Comparison of ENCODE assay signal across 30 cellular contexts in the genomic region with DNA sequence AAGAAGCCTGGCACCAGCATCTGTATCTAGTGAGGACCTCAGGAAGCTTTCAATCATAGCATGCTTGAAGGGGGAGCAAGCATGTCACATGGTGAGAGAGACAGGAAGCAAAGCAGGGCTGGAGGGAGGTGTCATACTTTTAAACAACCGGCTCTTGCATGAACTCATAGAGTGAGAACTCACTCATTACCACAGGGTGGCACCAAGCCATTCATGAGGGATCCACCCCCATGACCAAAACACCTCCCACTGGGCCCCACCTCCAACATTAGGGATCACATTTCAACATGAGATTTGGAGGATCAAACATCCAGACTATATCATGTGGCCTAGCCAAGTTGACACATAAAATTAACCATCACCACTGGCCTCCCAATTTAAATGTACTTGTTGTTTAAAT.
A peak's percentile ranks its signal among the peaks of the same experiment; 100 is the strongest.
DNase-seq lines count a peak whose midpoint lies in the region; ATAC-seq and TF ChIP-seq lines count a peak whose summit lies in the region.
"Had no signal": no experiment of that assay in that cellular context is flagged by ENCODE, and none has a peak within 500 bp of the region (broad histone marks: within the 10 kb centered on the region; RNA-seq: fewer than 3 reads in every experiment).

No MANE protein-coding gene starts in this region.

- no peaks in the 10 kb centered on the region for H3K36me3 Mint-ChIP-seq in MCF 10A (ENCODE audit: insufficient read depth, unreplicated experiment)
- H3K36me3 Mint-ChIP-seq: activated naive CD4-positive, alpha-beta T cell treated with anti-CD3 and anti-CD28 coated beads, Interleukin-2, amount 50 U/mL, for 24 hours; CD4-positive, CD25-positive, alpha-beta regulatory T cell had no signal

- H3K4me3 Mint-ChIP-seq in MCF 10A (ENCODE audit: unreplicated experiment): no peak overlapping the region
- H3K4me3 Mint-ChIP-seq: activated naive CD4-positive, alpha-beta T cell treated with anti-CD3 and anti-CD28 coated beads, Interleukin-2, amount 50 U/mL, for 24 hours; CD4-positive, CD25-positive, alpha-beta regulatory T cell; stimulated activated naive CD8-positive, alpha-beta T cell treated with anti-CD3 and anti-CD28 coated beads, Interleukin-15, amount 100 ng/mL, for 72 hours; T-helper 2 cell treated with Interferon-gamma antibody and Interleukin-4, amounts not matched to agents 5 μg/mL and 100 μg/mL, for 36 hours had no signal

- no peaks in the 10 kb centered on the region for H3K4me1 ChIP-seq in breast epithelium
- no peaks in the 10 kb centered on the region for H3K4me1 ChIP-seq in mesendoderm (ENCODE audit: control insufficient read depth, low read depth, low read length)
- no peaks in the 10 kb centered on the region for H3K4me1 ChIP-seq in BE2C
- H3K4me1 ChIP-seq: thyroid gland had no signal

- H3K18ac ChIP-seq in mesendoderm (ENCODE audit: low read length): no peak overlapping the region

- no peak overlapping the region for H2BK5ac ChIP-seq in mesendoderm (ENCODE audit: low read length)

- H3K36me3 ChIP-seq in breast epithelium (no peaks in the 10 kb centered on the region), mesendoderm (ENCODE audit: control insufficient read depth, insufficient read depth, low read length) (no peaks in the 10 kb centered on the region), BE2C (no peaks in the 10 kb centered on the region)
- H3K36me3 ChIP-seq: ovary, thyroid gland had no signal

- H3K27me3 Mint-ChIP-seq in MCF 10A (ENCODE audit: insufficient read depth, unreplicated experiment): peaks cover 21% of the 10 kb centered on the region

- no peak overlapping the region for H3K27ac ChIP-seq in breast epithelium
- H3K27ac ChIP-seq in mesendoderm (ENCODE audit: low read depth, low read length): no peak overlapping the region
- H3K27ac ChIP-seq: 22Rv1, ovary, skin epidermis, thyroid gland, VCaP had no signal

- no peaks in the 10 kb centered on the region for H3K79me2 ChIP-seq in mesendoderm (ENCODE audit: control insufficient read depth, insufficient read depth, low read length)

- H3K23ac ChIP-seq in mesendoderm (ENCODE audit: low read length): no peak overlapping the region

- intact Hi-C loops in MCF 10A (cut with micrococcal nuclease): no loop called here
- intact Hi-C loops in breast epithelium (cut with DNase I; ENCODE audit: low total_unique reads): no loop called here

- no peaks in the 10 kb centered on the region for H3K9me3 ChIP-seq in breast epithelium
- no peaks in the 10 kb centered on the region for H3K9me3 ChIP-seq in BE2C
- H3K9me3 ChIP-seq: ovary, thyroid gland had no signal

- peak; percentile 2 for DNase-seq in DMS 273 (lab: John Stamatoyannopoulos, UW; ENCODE audit: unreplicated experiment)
- no peak for DNase-seq in DMS 273 treated with DMSO at 0.1 percent for 48 hours (lab: John Stamatoyannopoulos, UW)
- DNase-seq in MCF 10A (ENCODE audit: unreplicated experiment): peak; percentile 48
- no peak for DNase-seq in breast epithelium (ENCODE audit: low spot score in 2 of 2)
- DNase-seq in SW480 (ENCODE audit: low spot score): peak; percentile 9
- peak; percentile 45 for DNase-seq in mesendoderm
- no peak for DNase-seq in BE2C
- DNase-seq: activated CD4-positive, alpha-beta T cell treated with anti-CD3 and anti-CD28 coated beads, Interleukin-2, amount 50 U/mL, for 1 hour; activated CD8-positive, alpha-beta memory T cell treated with anti-CD3 and anti-CD28 coated beads, Interleukin-2, amount 50 U/mL, for 48 hours; amygdala; effector CD8-positive, alpha-beta T cell; erythroblast; HCEC 1CT; NCI-H1048; NCI-H187 treated with DMSO at 0.1 percent for 48 hours; NCI-H2227 treated with DMSO at 0.1 percent for 48 hours; ovary; PC-3; Right ventricle myocardium superior; stimulated activated CD8-positive, alpha-beta memory T cell treated with anti-CD3 and anti-CD28 coated beads, Interleukin-4, amount 100 ng/mL, for 48 hours; stimulated activated naive CD8-positive, alpha-beta T cell treated with anti-CD3 and anti-CD28 coated beads, Interleukin-15, amount 100 ng/mL, for 72 hours; thyroid gland had no signal

- no peak overlapping the region for H2BK15ac ChIP-seq in mesendoderm (replicated peaks; ENCODE audit: low read depth)

- no peak overlapping the region for H4K5ac ChIP-seq in mesendoderm (ENCODE audit: low read length)

- no peak overlapping the region for H2AK5ac ChIP-seq in mesendoderm (ENCODE audit: low read length)

- no peak overlapping the region for H3K9ac ChIP-seq in mesendoderm (ENCODE audit: low read length)

- WGBS in mesendoderm (ENCODE audit: extremely low coverage, insufficient coverage, low lambda C conversion rate): no CpG with 5 or more reads among the region's 1 CpG

- H3K79me1 ChIP-seq in mesendoderm (ENCODE audit: low read length): no peaks in the 10 kb centered on the region

- no peak for ATAC-seq in GM21717 (IDR thresholded peaks at IDR 0.05; ENCODE audit: unreplicated experiment)
- ATAC-seq: PC-3; stimulated activated naive CD8-positive, alpha-beta T cell treated with anti-CD3 and anti-CD28 coated beads, Interleukin-15, amount 100 ng/mL, for 72 hours had no signal

- H4K8ac ChIP-seq in mesendoderm (ENCODE audit: low read depth, low read length): no peak overlapping the region

- no peak overlapping the region for H3K56ac ChIP-seq in mesendoderm (ENCODE audit: low read length)

- POLR2A ChIA-PET in MCF 10A (lab: Yijun Ruan, JAX): no interaction called here

- H3K4me2 ChIP-seq in mesendoderm (ENCODE audit: low read length): no peak overlapping the region

- CTCF ChIA-PET in MCF 10A (lab: Yijun Ruan, JAX): interaction anchor here (0.6 kb wide), 1 partner anchor 108 kb away, joined by 3 read pairs; no protein-coding TSS in a partner anchor

- no peak for TF ChIP-seq POLR2A in breast epithelium (IDR thresholded peaks at IDR 0.05)

- H2BK120ac ChIP-seq in mesendoderm (ENCODE audit: low read depth, low read length): no peak overlapping the region

- no TSS peak for BruUV-seq in MCF 10A (replicated peaks; lab: Mats Ljungman, UMichigan)

- no peaks in the 10 kb centered on the region for H3K4me1 Mint-ChIP-seq in MCF 10A (ENCODE audit: insufficient read depth, unreplicated experiment)
- H3K4me1 Mint-ChIP-seq: activated naive CD4-positive, alpha-beta T cell treated with anti-CD3 and anti-CD28 coated beads, Interleukin-2, amount 50 U/mL, for 24 hours; CD4-positive, CD25-positive, alpha-beta regulatory T cell; stimulated activated naive CD8-positive, alpha-beta T cell treated with anti-CD3 and anti-CD28 coated beads, Interleukin-15, amount 100 ng/mL, for 72 hours had no signal

- H3K27me3 ChIP-seq in breast epithelium: no peaks in the 10 kb centered on the region
- no peaks in the 10 kb centered on the region for H3K27me3 ChIP-seq in mesendoderm (ENCODE audit: insufficient read depth, low read length, poor library complexity)
- H3K27me3 ChIP-seq in BE2C: no peaks in the 10 kb centered on the region
- H3K27me3 ChIP-seq: ovary, thyroid gland had no signal

- H3K9me3 Mint-ChIP-seq in MCF 10A (ENCODE audit: unreplicated experiment): no peaks in the 10 kb centered on the region
- H3K9me3 Mint-ChIP-seq: stimulated activated naive CD8-positive, alpha-beta T cell treated with anti-CD3 and anti-CD28 coated beads, Interleukin-15, amount 100 ng/mL, for 72 hours; T-helper 2 cell treated with Interferon-gamma antibody and Interleukin-4, amounts not matched to agents 5 μg/mL and 100 μg/mL, for 36 hours had no signal

- H3K27ac Mint-ChIP-seq in MCF 10A (ENCODE audit: low read depth, unreplicated experiment): no peak overlapping the region
- H3K27ac Mint-ChIP-seq: activated naive CD4-positive, alpha-beta T cell treated with anti-CD3 and anti-CD28 coated beads, Interleukin-2, amount 50 U/mL, for 24 hours; CD4-positive, CD25-positive, alpha-beta regulatory T cell; T-helper 2 cell treated with Interferon-gamma antibody and Interleukin-4, amounts not matched to agents 5 μg/mL and 100 μg/mL, for 36 hours had no signal

- no peak overlapping the region for H3K4me3 ChIP-seq in breast epithelium
- H3K4me3 ChIP-seq in mesendoderm (ENCODE audit: low read length): no peak overlapping the region
- no peak overlapping the region for H3K4me3 ChIP-seq in BE2C (ENCODE audit: low read depth, low read length)
- H3K4me3 ChIP-seq: lung, ovary, skin epidermis, thyroid gland had no signal

- TF ChIP-seq CTCF in MCF 10A (IDR thresholded peaks at IDR 0.05; ENCODE audit: unreplicated experiment) (no peak), breast epithelium (IDR thresholded peaks at IDR 0.05) (no peak), BE2C (IDR thresholded peaks at IDR 0.05; ENCODE audit: low read depth, low read length) (no peak)

- H3K4ac ChIP-seq in mesendoderm (ENCODE audit: low read depth, low read length): no peak overlapping the region

Comparison
In these comparisons a context has a peak if more than half of its experiments do, and no peak if none do; other contexts are left out.
1. DNase-seq: peak in DMS 273 (single experiment), MCF 10A (single experiment), SW480 (single experiment) and mesendoderm (single experiment); none in DMS 273 treated with DMSO at 0.1 percent for 48 hours (single experiment), breast epithelium (0 of 2) and BE2C (single experiment).